Comparison of ENCODE assay signal across 20 cellular contexts in genomic region chr10:63921932-63922713, GRCh38.
DNase-seq lines count a peak whose midpoint lies in the region; ATAC-seq, FAIRE-seq and TF ChIP-seq lines count a peak whose summit lies in the region.
"Had no signal": no experiment of that assay in that cellular context is flagged by ENCODE, and none has a peak within 500 bp of the region (broad histone marks: within the 10 kb centered on the region; RNA-seq: fewer than 3 reads in every experiment).

No MANE protein-coding gene starts in this region.

- no peaks in the 10 kb centered on the region for H3K27me3 ChIP-seq in GM23248 (replicated peaks; ENCODE audit: insufficient read depth)
- no peaks in the 10 kb centered on the region for H3K27me3 ChIP-seq in ectodermal cell (ENCODE audit: control insufficient read depth, insufficient read depth, low read length, poor library complexity, severe bottlenecking)
- H3K27me3 ChIP-seq in pancreas: no peaks in the 10 kb centered on the region
- no peaks in the 10 kb centered on the region for H3K27me3 ChIP-seq in left lung
- H3K27me3 ChIP-seq: adrenal gland, esophagus squamous epithelium, gastroesophageal sphincter had no signal

- ATAC-seq in pancreas: peak; percentile 56 to 86 (median 64)
- ATAC-seq in left lung: no peak
- ATAC-seq: gastroesophageal sphincter, sciatic nerve had no signal

- H3K36me3 ChIP-seq in GM23248 (ENCODE audit: low read depth): no peaks in the 10 kb centered on the region
- H3K36me3 ChIP-seq in ectodermal cell (ENCODE audit: control insufficient read depth, insufficient read depth, low read length): no peaks in the 10 kb centered on the region
- H3K36me3 ChIP-seq in pancreas: no peaks in the 10 kb centered on the region
- H3K36me3 ChIP-seq in left lung: no peaks in the 10 kb centered on the region
- H3K36me3 ChIP-seq: adrenal gland, breast epithelium, esophagus squamous epithelium, gastroesophageal sphincter had no signal

- intact Hi-C loops in pancreas (cut with DNase I) (no loop called here), left lung (cut with DNase I) (no loop called here)

- no peak overlapping the region for H3K4me2 ChIP-seq in GM23248 (ENCODE audit: unreplicated experiment)

- in situ Hi-C loops in GM23248 (cut with MboI): no loop called here

- H3K4me1 ChIP-seq in GM23248 (ENCODE audit: insufficient read depth): no peaks in the 10 kb centered on the region
- peaks cover 39% of the 10 kb centered on the region for H3K4me1 ChIP-seq in ectodermal cell (ENCODE audit: control insufficient read depth, insufficient read depth, low read length)
- peaks cover 0 to 4% (median 0%) of the 10 kb centered on the region in 3 donors for H3K4me1 ChIP-seq in pancreas
- H3K4me1 ChIP-seq in left lung: peaks cover 0 to under 1% of the 10 kb centered on the region in 2 donors
- H3K4me1 ChIP-seq: adrenal gland, breast epithelium, esophagus squamous epithelium, gastroesophageal sphincter, parathyroid adenoma had no signal

- H4K20me1 ChIP-seq in GM23248 (ENCODE audit: insufficient read depth): no peaks in the 10 kb centered on the region

- peak; percentile 16 for DNase-seq in GM23248
- DNase-seq in OCI-M1 (lab: John Stamatoyannopoulos, UW): peak; percentile 28
- DNase-seq in pancreas: no peak
- DNase-seq in NCI-H1417 treated with DMSO at 0.1 percent for 48 hours (lab: John Stamatoyannopoulos, UW): no peak
- DNase-seq in HTR-8/SVneo (ENCODE audit: insufficient read length, low spot score): no peak
- DNase-seq in left lung: no peak
- DNase-seq in NCI-H1105 treated with DMSO at 0.1 percent for 48 hours (lab: John Stamatoyannopoulos, UW): no peak
- DNase-seq: activated CD4-positive, CD25-positive, alpha-beta regulatory T cell treated with anti-CD3 and anti-CD28 coated beads, Interleukin-2, amount 50 U/mL, for 72 hours; activated gamma-delta T cell; adrenal gland; DMS153; esophagus squamous epithelium; NCI-H1092; SHP77 had no signal

- FAIRE-seq in pancreas (lab: Jason Lieb, UNC): no peak
- no peak for FAIRE-seq in HTR-8/SVneo (lab: Jason Lieb, UNC)

- no peak overlapping the region for H2AFZ ChIP-seq in GM23248
- H2AFZ ChIP-seq: parathyroid adenoma had no signal

- H3K9me3 ChIP-seq in GM23248 (ENCODE audit: low read depth) (no peaks in the 10 kb centered on the region), ectodermal cell (ENCODE audit: control insufficient read depth, low read length) (no peaks in the 10 kb centered on the region), pancreas (no peaks in the 10 kb centered on the region), left lung (no peaks in the 10 kb centered on the region)
- H3K9me3 ChIP-seq: adrenal gland, breast epithelium, esophagus squamous epithelium, gastroesophageal sphincter had no signal

- H3K9me2 ChIP-seq in GM23248 (ENCODE audit: insufficient read depth): no peaks in the 10 kb centered on the region

- H3K4me3 ChIP-seq in GM23248 (no peak overlapping the region), ectodermal cell (ENCODE audit: insufficient read depth, low read depth, low read length) (no peak overlapping the region), pancreas (no peak overlapping the region), left lung (no peak overlapping the region)
- H3K4me3 ChIP-seq: adrenal gland, breast epithelium, coronary artery, esophagus squamous epithelium, gastroesophageal sphincter had no signal

- TF ChIP-seq CTCF in pancreas (IDR thresholded peaks at IDR 0.05): no peak
- no peak for TF ChIP-seq CTCF in left lung (IDR thresholded peaks at IDR 0.05)

- no peak overlapping the region for H3K27ac ChIP-seq in GM23248
- H3K27ac ChIP-seq in ectodermal cell (ENCODE audit: insufficient read depth, low read depth, low read length, poor library complexity, severe bottlenecking): peak overlapping the region; percentile 6
- H3K27ac ChIP-seq in pancreas: no peak overlapping the region
- H3K27ac ChIP-seq in left lung: no peak overlapping the region
- H3K27ac ChIP-seq: adrenal gland, breast epithelium, coronary artery, esophagus squamous epithelium, gastroesophageal sphincter, parathyroid adenoma had no signal

- no peaks in the 10 kb centered on the region for H3F3A ChIP-seq in GM23248 (ENCODE audit: insufficient read depth)

- H3K79me2 ChIP-seq in GM23248 (ENCODE audit: insufficient read depth): no peaks in the 10 kb centered on the region
- H3K79me2 ChIP-seq: parathyroid adenoma had no signal

- no peak overlapping the region for H3K9ac ChIP-seq in GM23248
- H3K9ac ChIP-seq: parathyroid adenoma had no signal

- 30 to 38% methylated on average over 4 of the region's 4 CpGs for WGBS in GM23248 (ENCODE audit: low coverage in 1 of 2, low lambda C conversion rate in 2 of 2, missing lambda C conversion rate in 2 of 2), 2 experiments
- 59 to 65% methylated on average over 4 of the region's 4 CpGs for WGBS in ectodermal cell, 2 experiments
- WGBS in pancreas, 2 donors: 28 to 29% methylated on average over 4 of the region's 4 CpGs

Comparison
In these comparisons a context has a peak if more than half of its experiments do, and no peak if none do; other contexts are left out.
1. DNase-seq: peak in GM23248 (single experiment) and OCI-M1 (single experiment); none in pancreas (0 of 6), NCI-H1417 treated with DMSO at 0.1 percent for 48 hours (single experiment), HTR-8/SVneo (single experiment), left lung (0 of 2) and NCI-H1105 treated with DMSO at 0.1 percent for 48 hours (single experiment).